In genomic region chr5:113223315-113223714, GRCh38 we compare ENCODE assay signal across 32 cellular contexts.
"Had no signal": no experiment of that assay in that cellular context is flagged by ENCODE, and none has a peak within 500 bp of the region (broad histone marks: within the 10 kb centered on the region; RNA-seq: fewer than 3 reads in every experiment).

No MANE protein-coding gene starts in this region.

- H3K4me1 ChIP-seq: adrenal gland had no signal

- ATAC-seq: activated CD4-positive, alpha-beta T cell treated with anti-CD3 and anti-CD28 coated beads for 36 hours; activated CD4-positive, CD25-positive, alpha-beta regulatory T cell treated with anti-CD3 and anti-CD28 coated beads, Interleukin-2, amount 50 U/mL, for 24 hours; activated CD8-positive, alpha-beta T cell treated with anti-CD3 and anti-CD28 coated beads, Interleukin-2, amount 10 ng/mL, durations not matched to agents 7 days and 5 days; activated naive CD4-positive, alpha-beta T cell treated with anti-CD3 and anti-CD28 coated beads, Interleukin-2, amount 50 U/mL, for 72 hours had no signal

- H3K4me3 ChIP-seq: adrenal gland, SJCRH30 had no signal

- H3K4me3 Mint-ChIP-seq: activated CD4-positive, alpha-beta T cell treated with anti-CD3 and anti-CD28 coated beads for 36 hours; activated CD4-positive, alpha-beta T cell treated with anti-CD3 and anti-CD28 coated beads, Interleukin-2, amount 10 ng/mL, durations not matched to agents 7 days and 5 days; activated CD8-positive, alpha-beta T cell treated with anti-CD3 and anti-CD28 coated beads, Interleukin-2, amount 10 ng/mL, durations not matched to agents 7 days and 5 days; activated naive CD4-positive, alpha-beta T cell treated with anti-CD3 and anti-CD28 coated beads for 36 hours; activated T-cell treated with anti-CD3 and anti-CD28 coated beads, Interleukin-2, amount 50 U/mL, for 24 hours; brain; T-helper 1 cell treated with Interleukin-12 subunit alpha and Interleukin-12 subunit beta and Interleukin-4 antibody, amounts not matched to agents 30 μg/mL and 1 μg/mL, for 36 hours; T-helper 2 cell treated with Interferon-gamma antibody and Interleukin-4, amounts not matched to agents 5 μg/mL and 100 μg/mL, for 36 hours; WTC11 had no signal

- H3K27me3 ChIP-seq: adrenal gland, SJCRH30 had no signal

- H3K4me1 Mint-ChIP-seq: activated CD4-positive, alpha-beta T cell treated with anti-CD3 and anti-CD28 coated beads for 36 hours; activated CD4-positive, alpha-beta T cell treated with anti-CD3 and anti-CD28 coated beads, Interleukin-2, amount 10 ng/mL, durations not matched to agents 7 days and 5 days had no signal

- H3K9me3 ChIP-seq: adrenal gland, SJCRH30, SK-N-SH had no signal

- H3K9me2 ChIP-seq: SK-N-SH had no signal

- H3K9ac ChIP-seq: SK-N-SH had no signal

- H3K36me3 Mint-ChIP-seq: activated naive CD4-positive, alpha-beta T cell treated with anti-CD3 and anti-CD28 coated beads, Interleukin-2, amount 50 U/mL, for 72 hours; brain had no signal

- H3K4me2 ChIP-seq: SK-N-SH had no signal

- DNase-seq: activated CD4-positive, alpha-beta T cell treated with anti-CD3 and anti-CD28 coated beads for 36 hours; activated CD4-positive, alpha-beta T cell treated with anti-CD3 and anti-CD28 coated beads, Interleukin-2, amount 10 ng/mL, durations not matched to agents 7 days and 5 days; activated CD4-positive, alpha-beta T cell treated with anti-CD3 and anti-CD28 coated beads, Interleukin-2, amount 50 U/mL, for 48 hours; activated CD8-positive, alpha-beta T cell treated with anti-CD3 and anti-CD28 coated beads, Interleukin-2, amount 10 ng/mL, durations not matched to agents 7 days and 5 days; activated gamma-delta T cell treated with Interleukin-2 at 50 U/mL for 16 hours; activated naive CD4-positive, alpha-beta T cell treated with anti-CD3 and anti-CD28 coated beads for 36 hours; activated T-cell treated with anti-CD3 and anti-CD28 coated beads, Interleukin-2, amount 50 U/mL, for 24 hours; adrenal gland; central memory CD4-positive, alpha-beta T cell; Karpas-422; KBM-7; NCI-H1105; NCI-H1417 treated with DMSO at 0.1 percent for 48 hours; NCI-H187 treated with DMSO at 0.1 percent for 48 hours; NCI-H2081; NCI-H2171 treated with DMSO at 0.1 percent for 48 hours; NCI-H2227 treated with DMSO at 0.1 percent for 48 hours; NCI-H446; NCI-H510A treated with DMSO at 0.1 percent for 48 hours; NCI-H69; SHP77; SK-N-SH had no signal

- H3K27me3 Mint-ChIP-seq: activated T-cell treated with anti-CD3 and anti-CD28 coated beads, Interleukin-2, amount 50 U/mL, for 24 hours; brain had no signal

- FAIRE-seq: bronchial epithelial cell, TTC549 had no signal

- H3K9me3 Mint-ChIP-seq: activated CD4-positive, alpha-beta T cell treated with anti-CD3 and anti-CD28 coated beads, Interleukin-2, amount 10 ng/mL, durations not matched to agents 7 days and 5 days; activated naive CD4-positive, alpha-beta T cell treated with anti-CD3 and anti-CD28 coated beads for 36 hours; activated naive CD4-positive, alpha-beta T cell treated with anti-CD3 and anti-CD28 coated beads, Interleukin-2, amount 50 U/mL, for 72 hours; activated T-cell treated with anti-CD3 and anti-CD28 coated beads, Interleukin-2, amount 50 U/mL, for 24 hours; activated T-helper 2 cell treated with anti-CD3 and anti-CD28 coated beads, Interferon-gamma antibody, Interleukin-2, Interleukin-4, amounts not matched to agents 10 μg/mL and 5 μg/mL and 100 μg/mL, durations not matched to agents 14 hours and 24 hours and 36 hours; T-helper 1 cell treated with Interleukin-12 subunit alpha and Interleukin-12 subunit beta and Interleukin-4 antibody, amounts not matched to agents 30 μg/mL and 1 μg/mL, for 36 hours; T-helper 2 cell treated with Interferon-gamma antibody and Interleukin-4, amounts not matched to agents 5 μg/mL and 100 μg/mL, for 36 hours had no signal

- H3K27ac ChIP-seq: adrenal gland had no signal

- H3K27ac Mint-ChIP-seq: activated CD4-positive, alpha-beta T cell treated with anti-CD3 and anti-CD28 coated beads for 36 hours; activated CD4-positive, alpha-beta T cell treated with anti-CD3 and anti-CD28 coated beads, Interleukin-2, amount 10 ng/mL, durations not matched to agents 7 days and 5 days; activated CD8-positive, alpha-beta T cell treated with anti-CD3 and anti-CD28 coated beads, Interleukin-2, amount 10 ng/mL, durations not matched to agents 7 days and 5 days; activated naive CD4-positive, alpha-beta T cell treated with anti-CD3 and anti-CD28 coated beads for 36 hours; activated naive CD4-positive, alpha-beta T cell treated with anti-CD3 and anti-CD28 coated beads, Interleukin-2, amount 50 U/mL, for 72 hours; activated T-cell treated with anti-CD3 and anti-CD28 coated beads, Interleukin-2, amount 50 U/mL, for 24 hours; activated T-helper 2 cell treated with anti-CD3 and anti-CD28 coated beads, Interferon-gamma antibody, Interleukin-2, Interleukin-4, amounts not matched to agents 10 μg/mL and 5 μg/mL and 100 μg/mL, durations not matched to agents 14 hours and 24 hours and 36 hours; brain; T-helper 1 cell treated with Interleukin-12 subunit alpha and Interleukin-12 subunit beta and Interleukin-4 antibody, amounts not matched to agents 30 μg/mL and 1 μg/mL, for 36 hours; T-helper 2 cell treated with Interferon-gamma antibody and Interleukin-4, amounts not matched to agents 5 μg/mL and 100 μg/mL, for 36 hours; WTC11 had no signal

- H3K36me3 ChIP-seq: adrenal gland, SJCRH30 had no signal
